12 cellular contexts compared by ENCODE assay signal in the genomic region with DNA sequence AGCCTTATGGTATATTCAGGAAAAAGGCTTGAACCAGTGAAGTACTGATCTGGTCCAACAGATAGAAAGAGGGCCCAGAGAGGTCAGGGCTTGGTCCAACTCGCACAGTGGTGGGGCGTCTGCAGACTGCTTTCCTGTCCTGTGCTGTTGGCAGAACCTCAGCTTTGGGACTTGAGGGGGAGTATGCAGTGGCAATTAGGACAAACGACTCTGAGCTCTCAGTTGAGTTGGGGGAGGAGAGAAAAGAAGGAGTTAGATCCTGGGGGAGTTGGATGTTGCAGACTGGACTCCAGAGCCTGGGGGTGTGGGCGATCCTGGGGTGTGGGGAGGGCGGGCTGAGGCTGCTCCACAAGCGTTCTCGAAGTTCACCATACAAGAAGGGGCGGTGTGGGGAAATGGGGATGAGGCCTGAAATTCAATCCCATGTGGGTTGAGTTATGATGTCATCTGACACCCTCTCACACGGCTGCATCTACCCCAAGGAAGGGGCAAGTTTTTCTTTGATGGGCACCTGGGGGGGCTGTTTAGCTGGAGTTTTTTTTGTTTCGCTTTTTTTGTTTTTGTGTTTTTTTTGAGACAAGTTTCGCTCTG. TPM values are rescaled to one million over a fixed set of nuclear protein-coding genes. Genes with fewer than 3 reads are reported as not detected.
DNase-seq lines count a peak whose midpoint lies in the region; ATAC-seq and TF ChIP-seq lines count a peak whose summit lies in the region.
"Had no signal": no experiment of that assay in that cellular context is flagged by ENCODE, and none has a peak within 500 bp of the region (broad histone marks: within the 10 kb centered on the region; RNA-seq: fewer than 3 reads in every experiment).

No MANE protein-coding gene starts in this region.

- H3K36me3 Mint-ChIP-seq in CD4-positive, alpha-beta T cell (ENCODE audit: low read depth), result no peaks in the 10 kb centered on the region
- H3K36me3 Mint-ChIP-seq in activated naive CD8-positive, alpha-beta T cell treated with anti-CD3 and anti-CD28 coated beads for 36 hours, result no peaks in the 10 kb centered on the region
- no peaks in the 10 kb centered on the region for H3K36me3 Mint-ChIP-seq in natural killer cell
- peaks cover 1% of the 10 kb centered on the region for H3K36me3 Mint-ChIP-seq in MCF 10A (ENCODE audit: insufficient read depth, unreplicated experiment)

- BruUV-seq in MCF 10A (replicated peaks; lab: Mats Ljungman, UMichigan), result no TSS peak

- H3K27ac Mint-ChIP-seq in CD4-positive, alpha-beta T cell, result peak overlapping the region; percentile 92
- H3K27ac Mint-ChIP-seq in activated naive CD8-positive, alpha-beta T cell treated with anti-CD3 and anti-CD28 coated beads for 36 hours, result no peak overlapping the region
- peak overlapping the region; percentile 94 to 99 for H3K27ac Mint-ChIP-seq in natural killer cell
- H3K27ac Mint-ChIP-seq in MCF 10A (ENCODE audit: low read depth, unreplicated experiment), result no peak overlapping the region

- H3K4me1 Mint-ChIP-seq in CD4-positive, alpha-beta T cell (ENCODE audit: low read depth), result peaks cover 36% of the 10 kb centered on the region
- H3K4me1 Mint-ChIP-seq in activated naive CD8-positive, alpha-beta T cell treated with anti-CD3 and anti-CD28 coated beads for 36 hours, result peaks cover 45% of the 10 kb centered on the region
- H3K4me1 Mint-ChIP-seq in natural killer cell, result peaks cover 37 to 38% of the 10 kb centered on the region in 2 donors
- H3K4me1 Mint-ChIP-seq in MCF 10A (ENCODE audit: insufficient read depth, unreplicated experiment), result no peaks in the 10 kb centered on the region

- H3K27me3 ChIP-seq in CD4-positive, alpha-beta T cell (ENCODE audit: control insufficient read depth, insufficient read depth, low read length), result no peaks in the 10 kb centered on the region

- intact Hi-C loops in CD4-positive, alpha-beta T cell (cut with DNase I, micrococcal nuclease), result loop anchor here (2.0 to 5.0 kb wide), 2 partner anchors 85 to 204 kb away; a partner anchor contains a TSS
- intact Hi-C loops in natural killer cell (cut with micrococcal nuclease) (loop anchor here (5.0 kb wide), 2 partner anchors 115 to 205 kb away; a partner anchor contains a TSS), MCF 10A (cut with micrococcal nuclease) (loop anchor here (5.0 kb wide), 1 partner anchor 115 kb away; a partner anchor contains a TSS)

- POLR2A ChIA-PET in CD4-positive, alpha-beta T cell (lab: Charles Lee), result interaction anchor here (1.1 to 5.0 kb wide), 5 partner anchors 13 to 174 kb away, joined by 3 to 34 read pairs (median 26); a partner anchor contains a TSS
- POLR2A ChIA-PET in MCF 10A (lab: Yijun Ruan, JAX), result interaction anchor here (0.7 to 5.5 kb wide), 4 partner anchors 14 to 131 kb away, joined by 4 to 36 read pairs (median 9); a partner anchor contains a TSS

- no peak for TF ChIP-seq CTCF in CD4-positive, alpha-beta T cell (IDR thresholded peaks at IDR 0.05)
- no peak for TF ChIP-seq CTCF in GM20000 (IDR thresholded peaks at IDR 0.05; ENCODE audit: extremely low read depth, missing control alignments)
- TF ChIP-seq CTCF in natural killer cell (IDR thresholded peaks at IDR 0.05), result no peak
- TF ChIP-seq CTCF in MCF 10A (IDR thresholded peaks at IDR 0.05; ENCODE audit: unreplicated experiment), result no peak

- H3K9me3 ChIP-seq in CD4-positive, alpha-beta T cell (ENCODE audit: control insufficient read depth, low read length), result no peaks in the 10 kb centered on the region

- CTCF ChIA-PET in CD4-positive, alpha-beta T cell (lab: Charles Lee), result interaction anchor here (1.1 to 6.4 kb wide), 10 partner anchors 18 to 206 kb away, joined by 3 to 52 read pairs (median 16); a partner anchor contains a TSS
- CTCF ChIA-PET in MCF 10A (lab: Yijun Ruan, JAX), result interaction anchor here (0.5 to 5.1 kb wide), 14 partner anchors 18 to 256 kb away, joined by 3 to 50 read pairs (median 4); a partner anchor contains a TSS

- ATAC-seq in CD4-positive, alpha-beta T cell (ENCODE audit: poor library complexity), result no peak
- ATAC-seq in natural killer cell, result no peak
- no peak for ATAC-seq in GM21529 (IDR thresholded peaks at IDR 0.05; ENCODE audit: unreplicated experiment)
- ATAC-seq: PC-3 had no signal

- peak in 1 of 10 experiments; percentile 20 for DNase-seq in CD4-positive, alpha-beta T cell
- DNase-seq in GM20000 (ENCODE audit: low spot score) (peak; percentile 13), natural killer cell (no peak), MCF 10A (ENCODE audit: unreplicated experiment) (no peak)
- DNase-seq in activated naive CD8-positive, alpha-beta T cell treated with anti-CD3 and anti-CD28 coated beads for 36 hours, result no peak
- no peak for DNase-seq in stimulated activated CD4-positive, alpha-beta T cell treated with anti-CD3 and anti-CD28 coated beads, Interleukin-1b, Interleukin-23, amount 100 ng/mL, for 48 hours
- DNase-seq: mammary epithelial cell; NCI-H226; PC-3; stimulated activated CD4-positive, alpha-beta T cell treated with anti-CD3 and anti-CD28 coated beads, Interleukin-4, amount 100 ng/mL, for 1 hour had no signal

- H3K27ac ChIP-seq in CD4-positive, alpha-beta T cell (ENCODE audit: low read depth, low read length), result no peak overlapping the region

- no peaks in the 10 kb centered on the region for H3K9me3 Mint-ChIP-seq in CD4-positive, alpha-beta T cell
- no peaks in the 10 kb centered on the region for H3K9me3 Mint-ChIP-seq in activated naive CD8-positive, alpha-beta T cell treated with anti-CD3 and anti-CD28 coated beads for 36 hours
- H3K9me3 Mint-ChIP-seq in natural killer cell, result no peaks in the 10 kb centered on the region
- H3K9me3 Mint-ChIP-seq in MCF 10A (ENCODE audit: unreplicated experiment), result no peaks in the 10 kb centered on the region

- peak overlapping the region; percentile 84 for H3K4me3 Mint-ChIP-seq in CD4-positive, alpha-beta T cell
- peak overlapping the region; percentile 38 for H3K4me3 Mint-ChIP-seq in activated naive CD8-positive, alpha-beta T cell treated with anti-CD3 and anti-CD28 coated beads for 36 hours
- H3K4me3 Mint-ChIP-seq in natural killer cell (peak overlapping the region; percentile 69), MCF 10A (ENCODE audit: unreplicated experiment) (no peak overlapping the region)

- H3K27me3 Mint-ChIP-seq in CD4-positive, alpha-beta T cell, result no peaks in the 10 kb centered on the region
- H3K27me3 Mint-ChIP-seq in activated naive CD8-positive, alpha-beta T cell treated with anti-CD3 and anti-CD28 coated beads for 36 hours, result no peaks in the 10 kb centered on the region
- H3K27me3 Mint-ChIP-seq in natural killer cell (ENCODE audit: low read depth in 2 of 2) (no peaks in the 10 kb centered on the region), MCF 10A (ENCODE audit: insufficient read depth, unreplicated experiment) (peaks cover 25% of the 10 kb centered on the region)

RNA-seq across cellular contexts. Expression of a gene that starts 14.6 kb away (rescaled TPM):
- total RNA-seq in CD4-positive, alpha-beta T cell, result not detected
- total RNA-seq in activated naive CD8-positive, alpha-beta T cell treated with anti-CD3 and anti-CD28 coated beads for 36 hours, result under 1 TPM; 0.60 to 0.84 TPM
- under 1 TPM in 1 of 3 donors, not detected in 2; 0.27 TPM for total RNA-seq in natural killer cell
- total RNA-seq in MCF 10A (2022), result 7.3 and 10.3 TPM in 2 replicates
- total RNA-seq: pulmonary artery endothelial cell had no signal

RNA-seq across cellular contexts. Expression of a gene that starts 22.0 kb away (rescaled TPM):
- total RNA-seq in CD4-positive, alpha-beta T cell, result 10 to 100 TPM; 31.5 to 32.3 TPM
- total RNA-seq in activated naive CD8-positive, alpha-beta T cell treated with anti-CD3 and anti-CD28 coated beads for 36 hours, result 10 to 100 TPM; 30.7 to 33.3 TPM
- total RNA-seq in natural killer cell, result 10 to 100 TPM; 48.8 to 55.2 (median 51.6) TPM
- total RNA-seq in MCF 10A (2022), result 42.1 and 51.3 TPM in 2 replicates

RNA-seq across cellular contexts. Expression of a gene that starts 52.5 kb away (rescaled TPM):
- 1 to 10 TPM; 2.4 to 4.6 TPM for total RNA-seq in CD4-positive, alpha-beta T cell
- 1 to 10 TPM; 3.8 to 4.3 TPM for total RNA-seq in activated naive CD8-positive, alpha-beta T cell treated with anti-CD3 and anti-CD28 coated beads for 36 hours
- 100 to 1,000 TPM in 1 of 3 donors, 10 to 100 TPM in 2; 77.6 to 115 (median 82.1) TPM for total RNA-seq in natural killer cell
- 33.3 and 33.7 TPM in 2 replicates for total RNA-seq in MCF 10A (2022)

Comparison
In these comparisons a context has a peak if more than half of its experiments do, and no peak if none do; other contexts are left out.
1. H3K27ac Mint-ChIP-seq: peak in CD4-positive, alpha-beta T cell (single experiment) and natural killer cell (2 of 2); none in activated naive CD8-positive, alpha-beta T cell treated with anti-CD3 and anti-CD28 coated beads for 36 hours (single experiment) and MCF 10A (single experiment).